ENCODE assay signal across 11 cellular contexts in the genomic region with DNA sequence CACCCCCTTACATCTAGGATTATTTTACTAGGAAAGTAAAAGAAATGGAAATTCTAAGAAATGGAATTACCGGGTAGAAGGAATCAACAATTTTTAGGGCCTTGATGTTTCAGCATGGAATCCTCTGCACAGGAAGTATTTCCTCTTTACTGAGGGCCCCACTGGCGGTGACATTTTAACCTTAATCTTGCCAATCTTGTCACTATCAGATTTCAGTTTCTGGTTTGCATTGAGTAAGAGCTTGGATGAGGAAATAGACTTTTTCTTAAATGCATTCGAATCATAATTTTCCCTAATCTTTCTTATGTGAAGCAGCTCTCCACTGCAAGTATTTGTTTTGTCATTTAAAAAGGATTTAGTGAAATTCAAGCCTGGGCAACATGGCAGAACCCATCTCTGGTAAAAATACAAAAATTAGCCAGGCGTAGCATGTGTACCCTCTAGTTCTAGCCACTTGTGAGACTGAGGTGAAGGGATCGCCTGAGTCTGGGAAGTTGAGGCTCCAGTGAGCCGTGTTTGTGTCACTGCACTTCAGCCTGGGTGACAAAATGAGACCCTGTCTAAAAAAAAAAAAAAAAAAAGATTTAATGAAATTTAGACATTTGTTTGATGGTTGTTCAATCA. TPM values are rescaled to one million over a fixed set of nuclear protein-coding genes. Genes with fewer than 3 reads are reported as not detected.
DNase-seq lines count a peak whose midpoint lies in the region; ATAC-seq, FAIRE-seq and TF ChIP-seq lines count a peak whose summit lies in the region.
"Had no signal": no experiment of that assay in that cellular context is flagged by ENCODE, and none has a peak within 500 bp of the region (broad histone marks: within the 10 kb centered on the region; RNA-seq: fewer than 3 reads in every experiment).

No MANE protein-coding gene starts in this region.

- no peak overlapping the region for H3K9ac ChIP-seq in K562 (ENCODE audit: insufficient read depth in 1 of 2, low read depth in 2 of 2, low read length in 2 of 2)
- H3K9ac ChIP-seq in smooth muscle cell (ENCODE audit: low read depth), result no peak overlapping the region

- no peaks in the 10 kb centered on the region for H3K9me1 ChIP-seq in K562 (ENCODE audit: control insufficient read depth, insufficient read depth, low read length)

- H3K9me3 ChIP-seq in K562 (replicated peaks; ENCODE audit: control insufficient read depth, insufficient read depth, low read depth, low read length) (no peaks in the 10 kb centered on the region), smooth muscle cell (replicated peaks; ENCODE audit: low read depth) (no peaks in the 10 kb centered on the region)
- H3K9me3 ChIP-seq: ascending aorta had no signal

- DNase-seq in activated CD4-positive, alpha-beta T cell treated with anti-CD3 and anti-CD28 coated beads for 48 hours, result peak; percentile 63
- no peak for DNase-seq in activated CD4-positive, alpha-beta T cell treated with anti-CD3 and anti-CD28 coated beads for 4 hours
- DNase-seq in NOMO-1 treated with dmso at 0.1 percent for 144 hours (lab: John Stamatoyannopoulos, UW; ENCODE audit: unreplicated experiment), result peak; percentile 66
- DNase-seq in K562 (ENCODE audit: extremely low read depth in 1 of 4, low spot score in 3 of 4), result no peak
- peak; percentile 38 for DNase-seq in stimulated activated naive CD8-positive, alpha-beta T cell treated with anti-CD3 and anti-CD28 coated beads, Interleukin-15, Interleukin-2, amounts not matched to agents 100 U/mL and 50 U/mL, for 24 hours
- no peak for DNase-seq in smooth muscle cell (lab: John Stamatoyannopoulos, UW; ENCODE audit: unreplicated experiment)
- no peak for DNase-seq in osteocyte (ENCODE audit: extremely low spot score, unreplicated experiment)
- no peak for DNase-seq in superior temporal gyrus (ENCODE audit: extremely low spot score)
- DNase-seq: H9, SHP77 had no signal

- no peaks in the 10 kb centered on the region for H3K27me3 Mint-ChIP-seq in osteocyte (ENCODE audit: unreplicated experiment)

- no TSS peak for BruUV-seq in K562 (replicated peaks; lab: Mats Ljungman, UMichigan)

- intact Hi-C loops in K562 (cut with micrococcal nuclease), result no loop called here

- H3K27ac ChIP-seq in K562 (ENCODE audit: extremely low read depth, low read depth, low read length) (peak overlapping the region; percentile 16; the same call in 1 of the 3 replicates), smooth muscle cell (ENCODE audit: low read depth) (no peak overlapping the region)
- H3K27ac ChIP-seq: ascending aorta had no signal

- WGBS in K562 (ENCODE audit: insufficient coverage, low coverage, missing lambda C conversion rate), result 28% methylated on average over 6 of the region's 6 CpGs
- 93% methylated on average over 6 of the region's 6 CpGs for WGBS in smooth muscle cell (ENCODE audit: low lambda C conversion rate)

- H3K36me3 Mint-ChIP-seq in osteocyte (ENCODE audit: unreplicated experiment), result peaks cover 10% of the 10 kb centered on the region

- H3K4me1 Mint-ChIP-seq in osteocyte (ENCODE audit: unreplicated experiment), result peaks cover 24% of the 10 kb centered on the region

- TF ChIP-seq EP300 in K562 (IDR thresholded peaks at IDR 0.05; ENCODE audit: low read length), result peak; percentile 87

- CTCF ChIA-PET in K562 (lab: Yijun Ruan, JAX; ENCODE audit: low intra/inter-chr PET ratio), result no interaction called here

- peaks cover 0 to 4% of the 10 kb centered on the region in 2 experiments; a peak in 3 of 5 replicates for H3K4me1 ChIP-seq in K562 (replicated peaks in 1 of 2; ENCODE audit: control insufficient read depth in 2 of 2, insufficient read depth in 2 of 2, low read length in 2 of 2)
- no peaks in the 10 kb centered on the region for H3K4me1 ChIP-seq in smooth muscle cell (ENCODE audit: low read depth)

- H3K79me2 ChIP-seq in K562 (ENCODE audit: control insufficient read depth, insufficient read depth, low read length), result no peaks in the 10 kb centered on the region
- H3K79me2 ChIP-seq in smooth muscle cell (ENCODE audit: low read depth), result no peaks in the 10 kb centered on the region

- no peak for FAIRE-seq in K562 (lab: Jason Lieb, UNC)

- H3K27ac Mint-ChIP-seq in osteocyte (ENCODE audit: unreplicated experiment), result no peak overlapping the region
- H3K27ac Mint-ChIP-seq: H9 had no signal

- peaks cover 27% of the 10 kb centered on the region; the same call in 1 of the 3 replicates for H3K36me3 ChIP-seq in K562 (ENCODE audit: control insufficient read depth, insufficient read depth, low read length)
- H3K36me3 ChIP-seq in smooth muscle cell (ENCODE audit: low read depth), result no peaks in the 10 kb centered on the region

- H3K9me3 Mint-ChIP-seq in osteocyte (ENCODE audit: unreplicated experiment), result no peaks in the 10 kb centered on the region
- H3K9me3 Mint-ChIP-seq: H9 had no signal

- no peak for TF ChIP-seq POLR2A in K562 (conservative IDR thresholded peaks at IDR 0.05)

- H2AFZ ChIP-seq in K562 (ENCODE audit: low read depth, low read length) (no peak overlapping the region), smooth muscle cell (ENCODE audit: low read depth) (no peak overlapping the region)

- TF ChIP-seq CTCF in K562 (IDR thresholded peaks at IDR 0.05 in 2 of 3, conservative IDR thresholded peaks at IDR 0.05 in 1 of 3; ENCODE audit: insufficient read depth in 2 of 3, low read depth in 1 of 3, low read length in 3 of 3), result no peak
- TF ChIP-seq CTCF in smooth muscle cell (IDR thresholded peaks at IDR 0.05; ENCODE audit: borderline replicate concordance, insufficient read depth, poor library complexity, severe bottlenecking), result no peak
- TF ChIP-seq CTCF in osteocyte (IDR thresholded peaks at IDR 0.05), result no peak

- no peaks in the 10 kb centered on the region for H4K20me1 ChIP-seq in K562 (replicated peaks; ENCODE audit: control insufficient read depth, insufficient read depth, low read length)
- no peaks in the 10 kb centered on the region for H4K20me1 ChIP-seq in smooth muscle cell (ENCODE audit: low read depth)

- no peak overlapping the region for H3K4me3 Mint-ChIP-seq in osteocyte (ENCODE audit: unreplicated experiment)
- H3K4me3 Mint-ChIP-seq: H9 had no signal

- H3K4me3 ChIP-seq in K562 (no peak overlapping the region), smooth muscle cell (no peak overlapping the region)
- H3K4me3 ChIP-seq: ascending aorta had no signal

- in situ Hi-C loops in K562 (cut with MboI), result no loop called here

- no peak for ATAC-seq in K562
- ATAC-seq in stimulated activated naive CD8-positive, alpha-beta T cell treated with anti-CD3 and anti-CD28 coated beads, Interleukin-15, Interleukin-2, amounts not matched to agents 100 U/mL and 50 U/mL, for 24 hours, result peak; percentile 87

- POLR2A ChIA-PET in K562 (lab: Yijun Ruan, JAX), result interaction anchor here (0.6 kb wide), 1 partner anchor 9 kb away, joined by 3 read pairs; no protein-coding TSS in a partner anchor

- no peak; a peak in 1 of 4 replicates for TF ChIP-seq RAD21 in K562 (CRISPR knock-in tag; conservative IDR thresholded peaks at IDR 0.05 in 1 of 2, IDR thresholded peaks at IDR 0.05 in 1 of 2)

- H3F3A ChIP-seq in smooth muscle cell (ENCODE audit: low read depth), result no peaks in the 10 kb centered on the region

- no peaks in the 10 kb centered on the region for H3K27me3 ChIP-seq in K562 (ENCODE audit: control insufficient read depth in 2 of 2, insufficient read depth in 2 of 2, low read length in 2 of 2)
- no peaks in the 10 kb centered on the region for H3K27me3 ChIP-seq in smooth muscle cell (ENCODE audit: low read depth)
- H3K27me3 ChIP-seq: ascending aorta had no signal

- H3K4me2 ChIP-seq in K562 (ENCODE audit: insufficient read depth, low read length) (no peak overlapping the region), smooth muscle cell (no peak overlapping the region)

TF ChIP-seq in K562, 482 proteins besides CTCF, POLR2A, EP300 and RAD21 (continues in another document):
- TF ChIP-seq BHLHE40 (IDR thresholded peaks at IDR 0.05; ENCODE audit: low read length) (no peak), STAT6 (CRISPR knock-in tag; IDR thresholded peaks at IDR 0.05) (no peak), ZNF124 (CRISPR knock-in tag; IDR thresholded peaks at IDR 0.05) (no peak)

RNA-seq across cellular contexts. Expression of gene TPCN1, which starts 40.7 kb away (rescaled TPM):
- total RNA-seq in K562 (2011; cell fraction: chromatin; rRNA removed; ENCODE audit: low replicate concordance), result 112 and 252 TPM in 2 replicates
- 110 and 123 TPM in 2 replicates for total RNA-seq in K562 (2011; cell fraction: nucleolus; rRNA removed)
- 98.7 and 108 TPM in 2 replicates for total RNA-seq in K562 (2011; cell fraction: nucleoplasm; rRNA removed)
- total RNA-seq in K562 (2014; rRNA removed) (6.4 and 9.2 TPM in 2 replicates), K562 (2014; rRNA removed; fragmentation: Illumina TruSeq; extraction: Trizol) (5.5 and 6.1 TPM in 2 replicates), K562 (2015; rRNA removed; fragmentation: Illumina TruSeq; extraction: Trizol) (7.4 and 7.8 TPM in 2 replicates), K562 (2021) (23.8 and 27.2 TPM in 2 replicates), smooth muscle cell (12.1 and 12.9 TPM in 2 replicates), osteocyte (74.6 and 80.6 TPM in 2 replicates)
- polyA plus RNA-seq in K562 (2011; rRNA removed) (12.8 and 18.9 TPM in 2 replicates), K562 (2014; fragmentation: Illumina TruSeq; extraction: Trizol) (16.2 and 17.0 TPM in 2 replicates), K562 (2014; fragmentation: Nextera tagmentation; extraction: Ambion mirVana) (1 to 10 TPM in 1 of 2 experiments, under 1 TPM in 1; 0.80 to 1.1 TPM), K562 (2014; rRNA removed) (19.2 and 19.3 TPM in 2 replicates), smooth muscle cell (29.2 and 29.6 TPM in 2 replicates)
- 8.0 and 10.3 TPM in 2 replicates for polyA plus RNA-seq in K562 (2011; cell fraction: cytosol; rRNA removed)
- 137 and 160 TPM in 2 replicates for polyA plus RNA-seq in K562 (2011; cell fraction: nucleus; rRNA removed)
- 20.9 and 33.9 TPM in 2 replicates for polyA plus RNA-seq in K562 (2012)
- 7.8 and 12.1 TPM in 2 replicates for polyA minus RNA-seq in K562 (2011; rRNA and poly(A)+ RNA removed)
- 17.9 and 21.8 TPM in 2 replicates for polyA minus RNA-seq in K562 (2011; cell fraction: cytosol; rRNA and poly(A)+ RNA removed)
- polyA minus RNA-seq in K562 (2011; cell fraction: nucleus; rRNA and poly(A)+ RNA removed), result 30.6 and 40.4 TPM in 2 replicates

Comparison
In these comparisons a context has a peak if more than half of its experiments do, and no peak if none do; other contexts are left out.
1. DNase-seq: peak in activated CD4-positive, alpha-beta T cell treated with anti-CD3 and anti-CD28 coated beads for 48 hours (single experiment), NOMO-1 treated with dmso at 0.1 percent for 144 hours (single experiment) and stimulated activated naive CD8-positive, alpha-beta T cell treated with anti-CD3 and anti-CD28 coated beads, Interleukin-15, Interleukin-2, amounts not matched to agents 100 U/mL and 50 U/mL, for 24 hours (single experiment); none in activated CD4-positive, alpha-beta T cell treated with anti-CD3 and anti-CD28 coated beads for 4 hours (0 of 2), K562 (0 of 4), smooth muscle cell (single experiment), osteocyte (single experiment) and superior temporal gyrus (single experiment).